ENCODE assay signal across 34 cellular contexts in genomic region chr2:134243244-134243643, GRCh38.
"Had no signal": no experiment of that assay in that cellular context is flagged by ENCODE, and none has a peak within 500 bp of the region (broad histone marks: within the 10 kb centered on the region; RNA-seq: fewer than 3 reads in every experiment).

No MANE protein-coding gene starts in this region.

- DNase-seq: activated CD4-positive, alpha-beta memory T cell treated with anti-CD3 and anti-CD28 coated beads for 36 hours; activated CD4-positive, alpha-beta T cell treated with anti-CD3 and anti-CD28 coated beads, Interleukin-2, amount 10 ng/mL, durations not matched to agents 24 days and 14 days; activated CD4-positive, CD25-positive, alpha-beta regulatory T cell treated with anti-CD3 and anti-CD28 coated beads, Interleukin-2, amount 50 U/mL, for 72 hours; activated CD8-positive, alpha-beta memory T cell treated with anti-CD3 and anti-CD28 coated beads, Interleukin-2, amount 50 U/mL, for 4 hours; activated gamma-delta T cell; activated naive CD4-positive, alpha-beta T cell treated with anti-CD3 and anti-CD28 coated beads, Interleukin-2, amount 10 ng/mL, durations not matched to agents 7 days and 5 days; activated naive CD8-positive, alpha-beta T cell treated with anti-CD3 and anti-CD28 coated beads, Interleukin-2, amount 10 ng/mL, durations not matched to agents 7 days and 5 days; activated T-cell treated with anti-CD3 and anti-CD28 coated beads, Interleukin-2, amount 50 U/mL, for 1 hour; cerebellar nuclear complex; colonic mucosa; effector CD8-positive, alpha-beta T cell; hippocampal formation; left cardiac atrium; mammary epithelial cell; naive thymus-derived CD4-positive, alpha-beta T cell; nucleus accumbens; pancreas; psoas muscle; sigmoid colon; small intestine; stimulated activated CD4-positive, alpha-beta T cell treated with anti-CD3 and anti-CD28 coated beads, Interleukin-4, amount 100 ng/mL, for 24 hours; stomach; tibial artery; upper lobe of right lung had no signal

- H3K36me3 ChIP-seq: ascending aorta, cardiac muscle cell, colonic mucosa, gastroesophageal sphincter, pancreas, sigmoid colon, stomach, suprapubic skin, tibial artery, upper lobe of right lung had no signal

- H3K9me3 ChIP-seq: ascending aorta, colonic mucosa, gastroesophageal sphincter, pancreas, psoas muscle, sigmoid colon, stomach, suprapubic skin, tibial artery, upper lobe of right lung had no signal

- H3K4me3 Mint-ChIP-seq: activated CD4-positive, alpha-beta memory T cell treated with anti-CD3 and anti-CD28 coated beads for 36 hours; activated CD4-positive, alpha-beta T cell treated with anti-CD3 and anti-CD28 coated beads, Interleukin-2, amount 10 ng/mL, durations not matched to agents 24 days and 14 days; activated naive CD4-positive, alpha-beta T cell treated with anti-CD3 and anti-CD28 coated beads, Interleukin-2, amount 10 ng/mL, durations not matched to agents 7 days and 5 days; activated naive CD8-positive, alpha-beta T cell treated with anti-CD3 and anti-CD28 coated beads, Interleukin-2, amount 10 ng/mL, durations not matched to agents 7 days and 5 days; activated T-helper 1 cell treated with anti-CD3 and anti-CD28 coated beads, Interleukin-12 subunit alpha, Interleukin-12 subunit beta, Interleukin-2, Interleukin-4 antibody, amounts not matched to agents 30 ng/mL and 10 ng/mL and 1 ng/mL, durations not matched to agents 14 hours and 24 hours and 36 hours; brain; mesothelial cell of epicardium; neural crest cell; stimulated activated effector memory CD8-positive, alpha-beta T cell treated with anti-CD3 and anti-CD28 coated beads, Interleukin-12 subunit alpha, Interleukin-12 subunit beta, amount 100 ng/mL, for 72 hours had no signal

- H3K27ac Mint-ChIP-seq: activated CD4-positive, alpha-beta memory T cell treated with anti-CD3 and anti-CD28 coated beads for 36 hours; activated CD4-positive, alpha-beta T cell treated with anti-CD3 and anti-CD28 coated beads, Interleukin-2, amount 10 ng/mL, durations not matched to agents 24 days and 14 days; activated naive CD4-positive, alpha-beta T cell treated with anti-CD3 and anti-CD28 coated beads, Interleukin-2, amount 10 ng/mL, durations not matched to agents 7 days and 5 days; activated naive CD8-positive, alpha-beta T cell treated with anti-CD3 and anti-CD28 coated beads, Interleukin-2, amount 10 ng/mL, durations not matched to agents 7 days and 5 days; activated T-helper 1 cell treated with anti-CD3 and anti-CD28 coated beads, Interleukin-12 subunit alpha, Interleukin-12 subunit beta, Interleukin-2, Interleukin-4 antibody, amounts not matched to agents 30 ng/mL and 10 ng/mL and 1 ng/mL, durations not matched to agents 14 hours and 24 hours and 36 hours; mesothelial cell of epicardium; stimulated activated effector memory CD8-positive, alpha-beta T cell treated with anti-CD3 and anti-CD28 coated beads, Interleukin-12 subunit alpha, Interleukin-12 subunit beta, amount 100 ng/mL, for 72 hours had no signal

- H3K27me3 ChIP-seq: ascending aorta, cardiac muscle cell, colonic mucosa, gastroesophageal sphincter, pancreas, sigmoid colon, stomach, suprapubic skin, tibial artery, upper lobe of right lung had no signal

- H3K36me3 Mint-ChIP-seq: activated naive CD4-positive, alpha-beta T cell treated with anti-CD3 and anti-CD28 coated beads, Interleukin-2, amount 10 ng/mL, durations not matched to agents 7 days and 5 days; brain; mesothelial cell of epicardium had no signal

- ATAC-seq: gastroesophageal sphincter; left cardiac atrium; naive thymus-derived CD4-positive, alpha-beta T cell; pancreas; psoas muscle; stimulated activated effector memory CD8-positive, alpha-beta T cell treated with anti-CD3 and anti-CD28 coated beads, Interleukin-12 subunit alpha, Interleukin-12 subunit beta, amount 100 ng/mL, for 72 hours; upper lobe of right lung had no signal

- H3K27me3 Mint-ChIP-seq: activated naive CD4-positive, alpha-beta T cell treated with anti-CD3 and anti-CD28 coated beads, Interleukin-2, amount 10 ng/mL, durations not matched to agents 7 days and 5 days; activated naive CD8-positive, alpha-beta T cell treated with anti-CD3 and anti-CD28 coated beads, Interleukin-2, amount 10 ng/mL, durations not matched to agents 7 days and 5 days; brain; naive thymus-derived CD4-positive, alpha-beta T cell had no signal

- H3K9me3 Mint-ChIP-seq: activated CD4-positive, alpha-beta memory T cell treated with anti-CD3 and anti-CD28 coated beads for 36 hours; activated CD4-positive, alpha-beta T cell treated with anti-CD3 and anti-CD28 coated beads, Interleukin-2, amount 10 ng/mL, durations not matched to agents 24 days and 14 days; activated naive CD4-positive, alpha-beta T cell treated with anti-CD3 and anti-CD28 coated beads, Interleukin-2, amount 10 ng/mL, durations not matched to agents 7 days and 5 days; activated naive CD8-positive, alpha-beta T cell treated with anti-CD3 and anti-CD28 coated beads, Interleukin-2, amount 10 ng/mL, durations not matched to agents 7 days and 5 days; activated T-helper 1 cell treated with anti-CD3 and anti-CD28 coated beads, Interleukin-12 subunit alpha, Interleukin-12 subunit beta, Interleukin-2, Interleukin-4 antibody, amounts not matched to agents 30 ng/mL and 10 ng/mL and 1 ng/mL, durations not matched to agents 14 hours and 24 hours and 36 hours; brain; mesothelial cell of epicardium; naive thymus-derived CD4-positive, alpha-beta T cell; neural crest cell; stimulated activated effector memory CD8-positive, alpha-beta T cell treated with anti-CD3 and anti-CD28 coated beads, Interleukin-12 subunit alpha, Interleukin-12 subunit beta, amount 100 ng/mL, for 72 hours had no signal

- H3K4me3 ChIP-seq: ascending aorta, cardiac muscle cell, colonic mucosa, gastroesophageal sphincter, pancreas, psoas muscle, sigmoid colon, stomach, suprapubic skin, tibial artery, upper lobe of right lung had no signal

- H3K4me1 ChIP-seq: colonic mucosa, psoas muscle had no signal

- H3K27ac ChIP-seq: ascending aorta, cardiac muscle cell, colonic mucosa, gastroesophageal sphincter, pancreas, psoas muscle, sigmoid colon, suprapubic skin, tibial artery, upper lobe of right lung, VCaP had no signal
